Comparison of ENCODE assay signal across 28 cellular contexts in the genomic region with DNA sequence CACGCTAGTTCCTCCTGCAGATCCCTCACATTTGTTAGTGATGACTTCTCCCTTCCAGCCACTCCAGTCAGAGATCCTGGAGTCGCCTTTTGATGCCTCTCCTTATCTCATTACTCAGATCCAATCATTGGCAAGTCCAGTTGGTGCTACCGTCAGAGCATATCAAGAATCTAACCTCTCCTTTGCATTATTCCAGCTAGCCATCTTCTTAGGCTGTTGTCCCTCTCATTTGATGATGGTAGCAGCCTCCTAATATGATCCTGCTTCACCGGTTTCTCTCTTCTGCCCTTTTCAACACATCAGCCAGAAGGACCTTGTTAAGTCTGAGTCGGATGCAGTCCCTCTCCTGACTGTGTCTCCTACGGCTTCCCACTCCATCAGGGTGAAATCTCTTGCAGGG.
"Had no signal": no experiment of that assay in that cellular context is flagged by ENCODE, and none has a peak within 500 bp of the region (broad histone marks: within the 10 kb centered on the region; RNA-seq: fewer than 3 reads in every experiment).

No MANE protein-coding gene starts in this region.

- DNase-seq: colonic mucosa; cortex of kidney; dermis blood vessel endothelial cell; dorsolateral prefrontal cortex; effector CD4-positive, alpha-beta T cell; effector CD8-positive, alpha-beta T cell; effector memory CD4-positive, alpha-beta T cell; effector memory CD8-positive, alpha-beta T cell; endodermal cell; erythroblast; esophagus squamous epithelium; foreskin fibroblast; foreskin melanocyte; gastrocnemius medialis; glutamatergic neuron; head of caudate nucleus; heart left ventricle; heart right ventricle had no signal

- H3K9me3 ChIP-seq: colonic mucosa, esophagus muscularis mucosa, esophagus squamous epithelium, gastrocnemius medialis, gastroesophageal sphincter, heart left ventricle, heart right ventricle had no signal

- H3K36me3 ChIP-seq: colonic mucosa, esophagus muscularis mucosa, esophagus squamous epithelium, gastrocnemius medialis, gastroesophageal sphincter, heart left ventricle, heart right ventricle had no signal

- FAIRE-seq: colon, endometrium, endothelial cell of umbilical vein, frontal cortex had no signal

- ATAC-seq: effector memory CD8-positive, alpha-beta T cell; esophagus mucosa; foreskin keratinocyte; gastrocnemius medialis; gastroesophageal sphincter; heart left ventricle; heart right ventricle had no signal

- H3K4me3 ChIP-seq: colonic mucosa, coronary artery, dorsolateral prefrontal cortex, esophagus muscularis mucosa, esophagus squamous epithelium, gastrocnemius medialis, gastroesophageal sphincter, heart left ventricle, heart right ventricle had no signal

- H3K27me3 ChIP-seq: colonic mucosa, esophagus muscularis mucosa, gastroesophageal sphincter had no signal

- H3K27ac ChIP-seq: colonic mucosa, coronary artery, dorsolateral prefrontal cortex, epithelial cell of prostate, esophagus muscularis mucosa, esophagus squamous epithelium, foreskin keratinocyte, gastrocnemius medialis, gastroesophageal sphincter, heart right ventricle had no signal

- H3K4me1 ChIP-seq: colonic mucosa, foreskin keratinocyte, gastrocnemius medialis had no signal
